Comparison of ENCODE assay signal across 25 cellular contexts in the genomic region with DNA sequence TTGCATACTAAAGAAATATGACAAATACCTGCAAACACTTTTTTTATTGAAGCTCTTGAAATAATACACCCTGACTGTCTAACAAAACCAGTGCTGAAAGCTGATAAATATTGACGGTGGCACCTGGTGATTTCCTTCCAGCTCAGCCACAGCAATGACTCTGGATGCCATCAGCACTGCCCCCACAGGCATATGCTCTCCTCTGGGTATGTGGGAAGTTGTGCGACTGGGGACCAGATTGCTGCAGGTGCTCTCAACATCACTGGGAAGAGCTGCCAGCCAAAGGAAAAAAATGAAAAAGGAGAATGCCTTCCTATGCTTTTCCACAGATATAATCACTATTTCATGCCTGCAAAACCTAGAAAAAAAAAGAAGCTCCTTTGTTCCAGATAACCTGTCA.
"Had no signal": no experiment of that assay in that cellular context is flagged by ENCODE, and none has a peak within 500 bp of the region (broad histone marks: within the 10 kb centered on the region; RNA-seq: fewer than 3 reads in every experiment).

No MANE protein-coding gene starts in this region.

- DNase-seq: activated CD8-positive, alpha-beta memory T cell treated with anti-CD3 and anti-CD28 coated beads, Interleukin-2, amount 50 U/mL, for 4 hours; activated T-cell treated with anti-CD3 and anti-CD28 coated beads, Interleukin-2, amount 50 U/mL, for 24 hours; adrenal gland; endodermal cell; esophagus squamous epithelium; heart left ventricle; left colon; mesenchymal stem cell; mucosa of descending colon; naive B cell; nucleus accumbens; small intestine; stimulated activated CD4-positive, alpha-beta T cell treated with anti-CD3 and anti-CD28 coated beads, Interleukin-2, amount 100 ng/mL, for 24 hours; stimulated activated naive CD8-positive, alpha-beta T cell treated with anti-CD3 and anti-CD28 coated beads, Interleukin-15, amount 100 ng/mL, for 72 hours; uterus had no signal

- H3K4me3 ChIP-seq: adrenal gland, ascending aorta, coronary artery, esophagus squamous epithelium, gastroesophageal sphincter, heart left ventricle, mucosa of descending colon, suprapubic skin, tibial nerve, uterus had no signal

- H3K27ac ChIP-seq: adrenal gland, ascending aorta, brain microvascular endothelial cell, coronary artery, esophagus squamous epithelium, gastroesophageal sphincter, heart left ventricle, suprapubic skin, tibial nerve, uterus had no signal

- H3K4me1 ChIP-seq: adrenal gland, ascending aorta, esophagus squamous epithelium, gastroesophageal sphincter, suprapubic skin, tibial nerve, uterus had no signal

- H3K36me3 ChIP-seq: adrenal gland, brain microvascular endothelial cell, uterus had no signal

- H3K27me3 ChIP-seq: adrenal gland, ascending aorta, brain microvascular endothelial cell, esophagus squamous epithelium, gastroesophageal sphincter, heart left ventricle, suprapubic skin, tibial nerve, uterus had no signal

- ATAC-seq: activated T-helper 17 cell treated with anti-CD3 and anti-CD28 coated beads, Interleukin-2, amount 50 U/mL, for 72 hours; gastroesophageal sphincter; heart left ventricle; left colon; mucosa of descending colon; sciatic nerve; stimulated activated effector memory CD8-positive, alpha-beta T cell treated with anti-CD3 and anti-CD28 coated beads, Interleukin-12 subunit alpha, Interleukin-12 subunit beta, amount 100 ng/mL, for 72 hours; stimulated activated naive CD8-positive, alpha-beta T cell treated with anti-CD3 and anti-CD28 coated beads, Interleukin-15, amount 100 ng/mL, for 72 hours; WTC11 had no signal

- H3K9me3 ChIP-seq: adrenal gland, esophagus squamous epithelium, gastroesophageal sphincter, uterus had no signal
